9 cellular contexts compared by ENCODE assay signal in the genomic region with DNA sequence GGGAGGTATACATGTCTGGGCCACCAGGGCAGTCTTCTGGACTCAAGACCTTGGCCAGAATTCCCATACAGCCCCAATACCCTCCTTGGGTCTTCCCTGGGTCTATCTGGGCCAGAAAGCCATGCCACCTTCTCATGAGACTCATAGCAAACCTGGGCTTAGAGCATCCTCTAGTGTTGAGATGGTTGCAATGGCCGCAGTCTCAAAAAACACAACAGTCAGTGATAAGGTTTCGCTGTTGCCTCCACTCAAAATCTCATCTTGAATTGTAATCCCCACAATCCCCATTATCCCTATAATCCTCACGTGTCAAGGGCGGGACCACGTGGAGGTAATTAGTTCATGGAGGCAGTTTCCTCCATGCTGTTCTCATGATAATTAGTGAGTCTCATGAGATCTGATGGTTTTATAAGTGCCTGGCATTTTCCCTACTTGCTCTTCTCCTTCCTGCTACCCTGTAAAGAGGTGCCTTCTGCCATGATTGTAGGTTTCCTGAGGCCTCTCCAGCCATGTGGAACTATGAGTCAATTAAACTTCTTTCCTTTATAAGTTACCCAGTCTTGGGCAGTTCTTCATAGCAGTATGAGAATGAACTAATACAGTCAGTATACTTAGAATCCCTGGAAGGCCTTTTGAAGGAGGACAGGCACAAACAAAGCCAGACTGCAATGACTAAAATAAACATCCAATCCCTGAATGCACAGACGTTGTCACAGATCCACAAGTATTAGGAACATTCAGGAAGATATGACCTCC.
DNase-seq lines count a peak whose midpoint lies in the region; ATAC-seq, FAIRE-seq and TF ChIP-seq lines count a peak whose summit lies in the region.
"Had no signal": no experiment of that assay in that cellular context is flagged by ENCODE, and none has a peak within 500 bp of the region (broad histone marks: within the 10 kb centered on the region; RNA-seq: fewer than 3 reads in every experiment).

No MANE protein-coding gene starts in this region.

- H3K27ac ChIP-seq in OCI-LY3 (ENCODE audit: low read length) (no peak overlapping the region), tibial artery (no peak overlapping the region)

- no peak overlapping the region for H3K4me2 ChIP-seq in OCI-LY3 (ENCODE audit: low read length)

- H3K9me3 Mint-ChIP-seq in nephron: peaks cover 6% of the 10 kb centered on the region
- H3K9me3 Mint-ChIP-seq: T-cell had no signal

- H3K4me3 ChIP-seq in OCI-LY3 (ENCODE audit: low read length): no peak overlapping the region
- no peak overlapping the region for H3K4me3 ChIP-seq in epithelial cell of proximal tubule (ENCODE audit: low read depth, low read length)
- H3K4me3 ChIP-seq in tibial artery: no peak overlapping the region

- intact Hi-C loops in tibial artery (cut with DNase I; ENCODE audit: low total_unique reads): no loop called here

- TF ChIP-seq CTCF in OCI-LY3 (IDR thresholded peaks at IDR 0.05; ENCODE audit: low read depth, low read length) (peak; percentile 76), epithelial cell of proximal tubule (conservative IDR thresholded peaks at IDR 0.05; ENCODE audit: low read depth, low read length) (peak; percentile 64), nephron (IDR thresholded peaks at IDR 0.05; ENCODE audit: unreplicated experiment in 3 of 3) (peak in 2 of 3 experiments; percentile 23 to 43), tibial artery (IDR thresholded peaks at IDR 0.05) (no peak)

- TF ChIP-seq POLR2A in GM12891 (IDR thresholded peaks at IDR 0.05; ENCODE audit: low read depth, low read length): no peak

- H3K36me3 Mint-ChIP-seq in nephron (ENCODE audit: low read depth): no peaks in the 10 kb centered on the region
- H3K36me3 Mint-ChIP-seq: T-cell had no signal

- no peak overlapping the region for H3K9ac ChIP-seq in OCI-LY3 (ENCODE audit: low read length)

- ATAC-seq in HG03103 (IDR thresholded peaks at IDR 0.05; ENCODE audit: low read depth, unreplicated experiment): peak; percentile 78

- no peaks in the 10 kb centered on the region for H3K27me3 Mint-ChIP-seq in nephron (ENCODE audit: low read depth)

- H3K27me3 ChIP-seq in OCI-LY3 (ENCODE audit: low read depth, low read length) (no peaks in the 10 kb centered on the region), tibial artery (no peaks in the 10 kb centered on the region)

- peak; percentile 5 for DNase-seq in CD1c-positive myeloid dendritic cell (ENCODE audit: extremely low spot score)
- peak; percentile 14 for DNase-seq in GM12891 (ENCODE audit: insufficient read length, low spot score)
- peak; percentile 44 for DNase-seq in epithelial cell of proximal tubule (ENCODE audit: low read depth)
- no peak for DNase-seq in tibial artery
- DNase-seq in activated effector memory CD4-positive, alpha-beta T cell treated with Interleukin-2 at 50 U/mL for 16 hours: no peak

- H3K4me1 ChIP-seq in OCI-LY3 (ENCODE audit: low read length) (no peaks in the 10 kb centered on the region), tibial artery (no peaks in the 10 kb centered on the region)

- H4K20me1 ChIP-seq in OCI-LY3 (ENCODE audit: insufficient read depth, low read length): no peaks in the 10 kb centered on the region

- H3K4me1 Mint-ChIP-seq in nephron: peaks cover 11% of the 10 kb centered on the region
- H3K4me1 Mint-ChIP-seq: T-cell had no signal

- no peaks in the 10 kb centered on the region for H3K79me2 ChIP-seq in OCI-LY3 (ENCODE audit: low read length)

- no peak overlapping the region for H3K4me3 Mint-ChIP-seq in nephron
- H3K4me3 Mint-ChIP-seq: T-cell had no signal

- H3K36me3 ChIP-seq in OCI-LY3 (replicated peaks; ENCODE audit: low read depth, low read length) (no peaks in the 10 kb centered on the region), tibial artery (no peaks in the 10 kb centered on the region)

- H3K9me3 ChIP-seq in OCI-LY3 (ENCODE audit: insufficient read depth, low read length) (no peaks in the 10 kb centered on the region), tibial artery (peaks cover 0 to 5% (median 3%) of the 10 kb centered on the region in 3 donors)

- peak; percentile 91 for FAIRE-seq in GM12891 (lab: Jason Lieb, UNC)

- peak overlapping the region in 1 of 3 experiments; percentile 74 for H3K27ac Mint-ChIP-seq in nephron
- H3K27ac Mint-ChIP-seq: T-cell had no signal

- no peak overlapping the region; the same call in 1 of the 2 replicates for H2AFZ ChIP-seq in OCI-LY3 (ENCODE audit: low read depth, low read length)

TF ChIP-seq in GM12891, 5 proteins besides CTCF, POLR2A, EP300 and RAD21:
- TF ChIP-seq SPI1 (IDR thresholded peaks at IDR 0.05; ENCODE audit: low read depth, low read length) (no peak), TAF1 (IDR thresholded peaks at IDR 0.05; ENCODE audit: low read depth, low read length) (no peak), POU2F2 (IDR thresholded peaks at IDR 0.05; ENCODE audit: low read depth, low read length) (no peak), PAX5 (IDR thresholded peaks at IDR 0.05; ENCODE audit: insufficient read depth, low read length, severe bottlenecking) (no peak), POLR2AphosphoS5 (IDR thresholded peaks at IDR 0.05; ENCODE audit: low read depth, low read length) (no peak)

Comparison
In these comparisons a context has a peak if more than half of its experiments do, and no peak if none do; other contexts are left out.
1. DNase-seq: peak in CD1c-positive myeloid dendritic cell (single experiment), GM12891 (single experiment) and epithelial cell of proximal tubule (single experiment); none in tibial artery (0 of 2) and activated effector memory CD4-positive, alpha-beta T cell treated with Interleukin-2 at 50 U/mL for 16 hours (single experiment).
2. CTCF ChIP-seq: peak in OCI-LY3 (single experiment), epithelial cell of proximal tubule (single experiment) and nephron (2 of 3); none in tibial artery (0 of 2).